Comparison of ENCODE assay signal across 1 cellular context in genomic region chr3:66481071-66482001, GRCh38.
TF ChIP-seq lines count a peak whose summit lies in the region.

No MANE protein-coding gene starts in this region.

TF ChIP-seq in HepG2, 621 proteins besides CTCF, POLR2A, EP300 and RAD21 (continued from another document and continues in another):
- TF ChIP-seq HIC2 (CRISPR knock-in tag; IDR thresholded peaks at IDR 0.05; ENCODE audit: low read depth) (peak; percentile 92), ZNF710 (CRISPR knock-in tag; IDR thresholded peaks at IDR 0.05; ENCODE audit: borderline replicate concordance) (peak; percentile 86; the same call in 1 of the 2 replicates), ZNF18 (CRISPR knock-in tag; IDR thresholded peaks at IDR 0.05; ENCODE audit: insufficient replicate concordance) (peak; percentile 64), BORCS8-MEF2B (CRISPR knock-in tag; IDR thresholded peaks at IDR 0.05) (peak; percentile 78), ZNF280B (CRISPR knock-in tag; IDR thresholded peaks at IDR 0.05; ENCODE audit: borderline replicate concordance) (no peak), GMEB1 (CRISPR knock-in tag; IDR thresholded peaks at IDR 0.05; ENCODE audit: borderline replicate concordance) (peak; percentile 46; the same call in 1 of the 2 replicates), ZNF362 (CRISPR knock-in tag; IDR thresholded peaks at IDR 0.05; ENCODE audit: borderline replicate concordance) (peak; percentile 82; the same call in 1 of the 2 replicates), PRPF4 (IDR thresholded peaks at IDR 0.05; ENCODE audit: low read depth, low read length, poor library complexity, severe bottlenecking) (no peak), ZNF142 (CRISPR knock-in tag; IDR thresholded peaks at IDR 0.05) (0 out of 2 replicates have a peak, but pooled peaks have one; percentile 53), ZNF556 (CRISPR knock-in tag; IDR thresholded peaks at IDR 0.05; ENCODE audit: borderline replicate concordance) (peak; percentile 91; the same call in 1 of the 2 replicates), ZNF749 (CRISPR knock-in tag; IDR thresholded peaks at IDR 0.05; ENCODE audit: borderline replicate concordance) (peak; percentile 67; the same call in 1 of the 2 replicates), SYNCRIP (IDR thresholded peaks at IDR 0.05; ENCODE audit: insufficient read depth, low read depth, low read length) (no peak), MATR3 (CRISPR knock-in tag; IDR thresholded peaks at IDR 0.05) (no peak), ARNTL (CRISPR knock-in tag; IDR thresholded peaks at IDR 0.05) (peak; percentile 89), ZNF143 (CRISPR knock-in tag; IDR thresholded peaks at IDR 0.05) (peak; percentile 52), KLF15 (CRISPR knock-in tag; IDR thresholded peaks at IDR 0.05; ENCODE audit: borderline replicate concordance) (no peak; the same call in 1 of the 2 replicates), HDAC1 (CRISPR knock-in tag; IDR thresholded peaks at IDR 0.05) (peak; percentile 95), FOXO1 (CRISPR knock-in tag; IDR thresholded peaks at IDR 0.05) (peak; percentile 98), ZNF235 (CRISPR knock-in tag; IDR thresholded peaks at IDR 0.05; ENCODE audit: borderline replicate concordance) (no peak), NR2C2 (CRISPR knock-in tag; IDR thresholded peaks at IDR 0.05; ENCODE audit: borderline replicate concordance) (peak; percentile 84), ZBTB7B (CRISPR knock-in tag; IDR thresholded peaks at IDR 0.05) (peak; percentile 73; the same call in 1 of the 2 replicates), ZHX1 (CRISPR knock-in tag; IDR thresholded peaks at IDR 0.05; ENCODE audit: low read depth) (0 out of 2 replicates have a peak, but pooled peaks have one; percentile 50), ZNF276 (CRISPR knock-in tag; IDR thresholded peaks at IDR 0.05; ENCODE audit: low read depth) (no peak), ATF6 (CRISPR knock-in tag; conservative IDR thresholded peaks at IDR 0.05) (no peak)
